In genomic region chr10:124688889-124689670, GRCh38 we compare ENCODE assay signal across 8 cellular contexts. TPM values are rescaled to one million over a fixed set of nuclear protein-coding genes. Genes with fewer than 3 reads are reported as not detected.
DNase-seq lines count a peak whose midpoint lies in the region; ATAC-seq and TF ChIP-seq lines count a peak whose summit lies in the region.

No MANE protein-coding gene starts in this region.

- DNase-seq in activated CD8-positive, alpha-beta memory T cell treated with anti-CD3 and anti-CD28 coated beads, Interleukin-2, amount 10 ng/mL, durations not matched to agents 7 days and 5 days = peak; percentile 92
- DNase-seq in left lung = no peak
- no peak for DNase-seq in uterus
- DNase-seq in COR-L47 (lab: John Stamatoyannopoulos, UW) = no peak
- DNase-seq in smooth muscle cell (lab: John Stamatoyannopoulos, UW; ENCODE audit: unreplicated experiment) = no peak
- DNase-seq in AML-193 (lab: John Stamatoyannopoulos, UW) = no peak

- peaks cover 53% of the 10 kb centered on the region for H3K36me3 Mint-ChIP-seq in activated CD8-positive, alpha-beta memory T cell treated with anti-CD3 and anti-CD28 coated beads, Interleukin-2, amount 10 ng/mL, durations not matched to agents 7 days and 5 days

- peaks cover 13% of the 10 kb centered on the region for H4K20me1 ChIP-seq in smooth muscle cell (ENCODE audit: low read depth)

- H3K4me1 ChIP-seq in left lung = peaks cover 8 to 57% of the 10 kb centered on the region in 2 donors
- H3K4me1 ChIP-seq in uterus = no peaks in the 10 kb centered on the region
- peaks cover 7% of the 10 kb centered on the region for H3K4me1 ChIP-seq in smooth muscle cell (ENCODE audit: low read depth)

- H3K4me1 Mint-ChIP-seq in activated CD8-positive, alpha-beta memory T cell treated with anti-CD3 and anti-CD28 coated beads, Interleukin-2, amount 10 ng/mL, durations not matched to agents 7 days and 5 days = peaks cover 88% of the 10 kb centered on the region

- H3K4me3 ChIP-seq in left lung = no peak overlapping the region
- H3K4me3 ChIP-seq in uterus = no peak overlapping the region
- no peak overlapping the region for H3K4me3 ChIP-seq in smooth muscle cell

- peak overlapping the region in 1 of 2 donors; percentile 87 for H3K27ac ChIP-seq in left lung
- H3K27ac ChIP-seq in uterus = peak overlapping the region in 1 of 2 donors; percentile 24
- no peak overlapping the region for H3K27ac ChIP-seq in smooth muscle cell (ENCODE audit: low read depth)

- TF ChIP-seq CTCF in left lung (IDR thresholded peaks at IDR 0.05) = no peak
- no peak for TF ChIP-seq CTCF in uterus (IDR thresholded peaks at IDR 0.05)
- TF ChIP-seq CTCF in smooth muscle cell (IDR thresholded peaks at IDR 0.05; ENCODE audit: borderline replicate concordance, insufficient read depth, poor library complexity, severe bottlenecking) = no peak

- H3K27me3 Mint-ChIP-seq in activated CD8-positive, alpha-beta memory T cell treated with anti-CD3 and anti-CD28 coated beads, Interleukin-2, amount 10 ng/mL, durations not matched to agents 7 days and 5 days = no peaks in the 10 kb centered on the region

- H3K9ac ChIP-seq in smooth muscle cell (ENCODE audit: low read depth) = no peak overlapping the region

- intact Hi-C loops in left lung (cut with DNase I) = no loop called here
- intact Hi-C loops in uterus (cut with DNase I; ENCODE audit: low total_unique reads) = no loop called here

- ATAC-seq in GM18909 (IDR thresholded peaks at IDR 0.05; ENCODE audit: poor library complexity, unreplicated experiment) (peak; percentile 98), HG02981 (IDR thresholded peaks at IDR 0.05; ENCODE audit: unreplicated experiment) (peak; percentile 95), left lung (peak; percentile 54)
- ATAC-seq in activated CD8-positive, alpha-beta memory T cell treated with anti-CD3 and anti-CD28 coated beads, Interleukin-2, amount 10 ng/mL, durations not matched to agents 7 days and 5 days = peak; percentile 95

- no peaks in the 10 kb centered on the region for H3K79me2 ChIP-seq in smooth muscle cell (ENCODE audit: low read depth)

- no peak overlapping the region for H2AFZ ChIP-seq in smooth muscle cell (ENCODE audit: low read depth)

- no peak overlapping the region for H3K4me2 ChIP-seq in smooth muscle cell

- TF ChIP-seq POLR2A in uterus (IDR thresholded peaks at IDR 0.05) = no peak

- WGBS in smooth muscle cell (ENCODE audit: low lambda C conversion rate) = 84% methylated on average over 12 of the region's 12 CpGs

- no peaks in the 10 kb centered on the region for H3K9me3 Mint-ChIP-seq in activated CD8-positive, alpha-beta memory T cell treated with anti-CD3 and anti-CD28 coated beads, Interleukin-2, amount 10 ng/mL, durations not matched to agents 7 days and 5 days (ENCODE audit: low read depth)

- H3K27me3 ChIP-seq in left lung = no peaks in the 10 kb centered on the region
- H3K27me3 ChIP-seq in uterus = no peaks in the 10 kb centered on the region
- no peaks in the 10 kb centered on the region for H3K27me3 ChIP-seq in smooth muscle cell (ENCODE audit: low read depth)

- peaks cover 0 to 26% of the 10 kb centered on the region in 2 donors for H3K36me3 ChIP-seq in left lung
- no peaks in the 10 kb centered on the region for H3K36me3 ChIP-seq in uterus
- no peaks in the 10 kb centered on the region for H3K36me3 ChIP-seq in smooth muscle cell (ENCODE audit: low read depth)

- H3K27ac Mint-ChIP-seq in activated CD8-positive, alpha-beta memory T cell treated with anti-CD3 and anti-CD28 coated beads, Interleukin-2, amount 10 ng/mL, durations not matched to agents 7 days and 5 days = peak overlapping the region; percentile 94

- H3K9me3 ChIP-seq in left lung (no peaks in the 10 kb centered on the region), uterus (no peaks in the 10 kb centered on the region), smooth muscle cell (replicated peaks; ENCODE audit: low read depth) (no peaks in the 10 kb centered on the region)

- no peaks in the 10 kb centered on the region for H3F3A ChIP-seq in smooth muscle cell (ENCODE audit: low read depth)

- CTCF ChIA-PET in activated CD8-positive, alpha-beta memory T cell treated with anti-CD3 and anti-CD28 coated beads, Interleukin-2, amount 10 ng/mL, durations not matched to agents 7 days and 5 days (lab: Charles Lee) = interaction anchor here (0.7 to 8.0 kb wide), 21 partner anchors 8 to 159 kb away, joined by 3 to 106 read pairs (median 6); no protein-coding TSS in a partner anchor

- peak overlapping the region; percentile 52 for H3K4me3 Mint-ChIP-seq in activated CD8-positive, alpha-beta memory T cell treated with anti-CD3 and anti-CD28 coated beads, Interleukin-2, amount 10 ng/mL, durations not matched to agents 7 days and 5 days

RNA-seq across cellular contexts. Expression of gene FAM53B, which starts 55.1 kb away (rescaled TPM):
- total RNA-seq in activated CD8-positive, alpha-beta memory T cell treated with anti-CD3 and anti-CD28 coated beads, Interleukin-2, amount 10 ng/mL, durations not matched to agents 7 days and 5 days = 10 to 100 TPM; 33.5 to 45.5 TPM
- total RNA-seq in left lung (10 to 100 TPM; 26.6 to 34.6 TPM), uterus (10 to 100 TPM; 10.9 to 94.3 (median 67.8) TPM), smooth muscle cell (6.2 and 9.3 TPM in 2 replicates)
- 5.5 and 9.3 TPM in 2 replicates for polyA plus RNA-seq in smooth muscle cell
